In genomic region chr13:101942038-101942437, GRCh38 we compare ENCODE assay signal across 10 cellular contexts.
DNase-seq lines count a peak whose midpoint lies in the region; ATAC-seq and TF ChIP-seq lines count a peak whose summit lies in the region.
"Had no signal": no experiment of that assay in that cellular context is flagged by ENCODE, and none has a peak within 500 bp of the region (broad histone marks: within the 10 kb centered on the region; RNA-seq: fewer than 3 reads in every experiment).

No MANE protein-coding gene starts in this region.

- no peaks in the 10 kb centered on the region for H3K4me1 ChIP-seq in ovary (ENCODE audit: insufficient read depth)
- H3K4me1 ChIP-seq: BLaER1 had no signal

- no peaks in the 10 kb centered on the region for H3K36me3 ChIP-seq in ovary
- H3K36me3 ChIP-seq: BLaER1 had no signal

- WGBS in ovary, 3 donors = 0 to 2% (median 2%) methylated on average over 1 of the region's 1 CpG

- H3K27ac ChIP-seq in coronary artery (no peak overlapping the region), ovary (no peak overlapping the region)
- H3K27ac ChIP-seq: BLaER1, skin epidermis had no signal

- H3K9me3 ChIP-seq in ovary = no peaks in the 10 kb centered on the region
- H3K9me3 ChIP-seq: BLaER1 had no signal

- H3K27ac Mint-ChIP-seq in effector memory CD8-positive, alpha-beta T cell = no peak overlapping the region

- intact Hi-C loops in ovary (cut with DNase I) = no loop called here

- peaks cover 0 to 2% of the 10 kb centered on the region in 2 donors for H3K9me3 Mint-ChIP-seq in effector memory CD8-positive, alpha-beta T cell

- TF ChIP-seq POLR2A in ovary (IDR thresholded peaks at IDR 0.05) = no peak

- no peaks in the 10 kb centered on the region for H3K27me3 ChIP-seq in ovary
- H3K27me3 ChIP-seq: BLaER1 had no signal

- TF ChIP-seq CTCF in coronary artery (IDR thresholded peaks at IDR 0.05) = peak; percentile 72
- no peak for TF ChIP-seq CTCF in ovary (IDR thresholded peaks at IDR 0.05)

- peak; percentile 64 for ATAC-seq in HG03103 (IDR thresholded peaks at IDR 0.05; ENCODE audit: low read depth, unreplicated experiment)
- no peak for ATAC-seq in effector memory CD8-positive, alpha-beta T cell (replicated peaks)

- H3K4me1 Mint-ChIP-seq in effector memory CD8-positive, alpha-beta T cell (ENCODE audit: low read depth in 2 of 2) = no peaks in the 10 kb centered on the region

- H3K27me3 Mint-ChIP-seq in effector memory CD8-positive, alpha-beta T cell = peaks cover 0 to 5% of the 10 kb centered on the region in 2 donors

- TF ChIP-seq EP300 in ovary (IDR thresholded peaks at IDR 0.05) = no peak

- H3K4me3 Mint-ChIP-seq in effector memory CD8-positive, alpha-beta T cell = no peak overlapping the region

- DNase-seq in NCI-H524 (lab: John Stamatoyannopoulos, UW) = peak; percentile 14 to 70
- DNase-seq in NCI-H524 treated with DMSO at 0.1 percent for 48 hours (lab: John Stamatoyannopoulos, UW) = no peak
- DNase-seq in NCI-H2227 (lab: John Stamatoyannopoulos, UW; ENCODE audit: unreplicated experiment) = peak; percentile 70
- DNase-seq in coronary artery (ENCODE audit: low spot score) = no peak
- DNase-seq in midbrain (lab: John Stamatoyannopoulos, UW) = peak; percentile 73
- DNase-seq in ovary = no peak
- no peak for DNase-seq in effector memory CD8-positive, alpha-beta T cell

- H3K4me3 ChIP-seq in coronary artery = no peak overlapping the region
- no peak overlapping the region for H3K4me3 ChIP-seq in ovary
- H3K4me3 ChIP-seq: BLaER1, skin epidermis had no signal

- H3K36me3 Mint-ChIP-seq in effector memory CD8-positive, alpha-beta T cell (ENCODE audit: insufficient read depth) = no peaks in the 10 kb centered on the region

Comparison
In these comparisons a context has a peak if more than half of its experiments do, and no peak if none do; other contexts are left out.
1. DNase-seq: peak in NCI-H524 (2 of 2), NCI-H2227 (single experiment) and midbrain (single experiment); none in NCI-H524 treated with DMSO at 0.1 percent for 48 hours (single experiment), coronary artery (single experiment), ovary (0 of 5) and effector memory CD8-positive, alpha-beta T cell (0 of 3).